ENCODE assay signal across 8 cellular contexts in genomic region chr10:96556003-96556402, GRCh38. TPM values are rescaled to one million over a fixed set of nuclear protein-coding genes. Genes with fewer than 3 reads are reported as not detected.
DNase-seq lines count a peak whose midpoint lies in the region; ATAC-seq and TF ChIP-seq lines count a peak whose summit lies in the region.

No MANE protein-coding gene starts in this region.

- H3K27me3 ChIP-seq in RWPE2 (ENCODE audit: insufficient read depth, poor library complexity, severe bottlenecking): no peaks in the 10 kb centered on the region
- H3K27me3 ChIP-seq in tibial artery: no peaks in the 10 kb centered on the region
- H3K27me3 ChIP-seq in ascending aorta: no peaks in the 10 kb centered on the region

- H3K36me3 ChIP-seq in RWPE2 (ENCODE audit: low read depth): peaks cover 93% of the 10 kb centered on the region
- H3K36me3 ChIP-seq in tibial artery: peaks cover 4 to 51% (median 41%) of the 10 kb centered on the region in 3 donors
- H3K36me3 ChIP-seq in ascending aorta: peaks cover 16 to 33% of the 10 kb centered on the region in 2 donors

- H3K27ac ChIP-seq in 22Rv1 (no peak overlapping the region), RWPE2 (ENCODE audit: poor library complexity, severe bottlenecking) (no peak overlapping the region), tibial artery (no peak overlapping the region), ascending aorta (no peak overlapping the region)

- no peak for ATAC-seq in RWPE2 (ENCODE audit: low read depth)

- H3K4me3 ChIP-seq in GM12864 (ENCODE audit: low read depth, low read length) (no peak overlapping the region), RWPE2 (ENCODE audit: severe bottlenecking) (no peak overlapping the region), foreskin fibroblast (ENCODE audit: low read depth in 1 of 2, low read length in 2 of 2) (no peak overlapping the region), tibial artery (no peak overlapping the region), ascending aorta (no peak overlapping the region)

- H3K9me3 ChIP-seq in RWPE2 (ENCODE audit: severe bottlenecking) (no peaks in the 10 kb centered on the region), tibial artery (no peaks in the 10 kb centered on the region), ascending aorta (no peaks in the 10 kb centered on the region)

- H3K4me1 ChIP-seq in RWPE2 (ENCODE audit: insufficient read depth, poor library complexity, severe bottlenecking): no peaks in the 10 kb centered on the region
- H3K4me1 ChIP-seq in tibial artery: no peaks in the 10 kb centered on the region
- H3K4me1 ChIP-seq in ascending aorta: no peaks in the 10 kb centered on the region

- TF ChIP-seq CTCF in 22Rv1 (IDR thresholded peaks at IDR 0.05): peak; percentile 74
- TF ChIP-seq CTCF in GM12864 (IDR thresholded peaks at IDR 0.05; ENCODE audit: low read depth, low read length, missing control alignments): peak; percentile 20
- peak; percentile 57 for TF ChIP-seq CTCF in RWPE2 (IDR thresholded peaks at IDR 0.05; ENCODE audit: poor library complexity, severe bottlenecking)
- TF ChIP-seq CTCF in foreskin fibroblast (IDR thresholded peaks at IDR 0.05; ENCODE audit: low read depth, low read length): peak; percentile 46
- no peak for TF ChIP-seq CTCF in tibial artery (IDR thresholded peaks at IDR 0.05)
- peak in 1 of 3 experiments; percentile 29 for TF ChIP-seq CTCF in ascending aorta (IDR thresholded peaks at IDR 0.05)

- DNase-seq in GM12864 (ENCODE audit: low read depth): no peak
- DNase-seq in RWPE2 (ENCODE audit: low spot score): no peak
- DNase-seq in foreskin fibroblast: peak in 1 of 2 donors; percentile 34
- DNase-seq in tibial artery: no peak
- no peak for DNase-seq in NCI-H446 (lab: John Stamatoyannopoulos, UW)
- no peak for DNase-seq in ascending aorta (ENCODE audit: low spot score in 2 of 2)
- no peak for DNase-seq in kidney glomerular epithelial cell (lab: John Stamatoyannopoulos, UW)

- intact Hi-C loops in tibial artery (cut with DNase I; ENCODE audit: low total_unique reads): no loop called here
- intact Hi-C loops in ascending aorta (cut with DNase I): no loop called here

RNA-seq across cellular contexts. Expression of gene TM9SF3, which starts 30.8 kb away (rescaled TPM):
- total RNA-seq in ascending aorta: 30.4 TPM

RNA-seq across cellular contexts. Expression of gene TLL2, which starts 42.3 kb away (rescaled TPM):
- not detected for total RNA-seq in ascending aorta

Comparison
In these comparisons a context has a peak if more than half of its experiments do, and no peak if none do; other contexts are left out.
1. CTCF ChIP-seq: peak in 22Rv1 (single experiment), GM12864 (single experiment), RWPE2 (single experiment) and foreskin fibroblast (single experiment); none in tibial artery (0 of 2).